Comparison of ENCODE assay signal across 11 cellular contexts in the genomic region with DNA sequence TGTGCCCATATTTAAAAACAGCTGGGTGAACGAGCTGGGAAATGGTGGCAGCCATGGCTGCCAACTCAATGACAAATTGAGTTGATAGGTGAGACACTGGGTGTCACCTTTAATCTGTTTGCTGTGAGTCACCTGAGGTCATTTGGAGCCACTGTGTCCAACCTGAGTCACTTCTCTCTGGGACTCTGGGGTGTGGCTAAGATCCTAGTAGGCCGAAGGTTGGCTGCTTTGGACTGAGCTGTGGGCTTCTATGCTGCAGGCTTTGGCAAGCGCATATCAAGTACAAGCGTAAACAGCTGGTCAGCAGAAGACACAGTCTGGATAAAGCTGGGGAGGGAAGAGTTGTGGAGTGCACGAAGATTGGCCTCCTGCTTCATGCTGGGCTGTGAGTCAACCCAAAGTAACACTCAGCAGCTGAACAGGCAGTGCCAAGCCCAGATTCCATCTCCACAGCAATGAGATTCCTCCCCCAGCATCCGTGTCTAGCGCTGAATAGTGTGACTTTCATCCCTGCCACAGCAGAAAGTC. TPM values are rescaled to one million over a fixed set of nuclear protein-coding genes. Genes with fewer than 3 reads are reported as not detected.
A peak's percentile ranks its signal among the peaks of the same experiment; 100 is the strongest.
DNase-seq lines count a peak whose midpoint lies in the region; ATAC-seq and TF ChIP-seq lines count a peak whose summit lies in the region.
"Had no signal": no experiment of that assay in that cellular context is flagged by ENCODE, and none has a peak within 500 bp of the region (broad histone marks: within the 10 kb centered on the region; RNA-seq: fewer than 3 reads in every experiment).

No MANE protein-coding gene starts in this region.

- H3K27me3 ChIP-seq in body of pancreas, result no peaks in the 10 kb centered on the region

- no peaks in the 10 kb centered on the region for H3K9me3 ChIP-seq in HEK293 (ENCODE audit: control insufficient read depth, insufficient read depth, low read depth, low read length)
- H3K9me3 ChIP-seq in body of pancreas, result no peaks in the 10 kb centered on the region

- peak; percentile 84 for ATAC-seq in body of pancreas
- ATAC-seq in stimulated activated effector memory CD8-positive, alpha-beta T cell treated with anti-CD3 and anti-CD28 coated beads, Interleukin-12 subunit alpha, Interleukin-12 subunit beta, amount 100 ng/mL, for 72 hours, result peak; percentile 49
- no peak for ATAC-seq in HG02852 (IDR thresholded peaks at IDR 0.05; ENCODE audit: unreplicated experiment)
- ATAC-seq in HG03108 (IDR thresholded peaks at IDR 0.05; ENCODE audit: unreplicated experiment), result no peak

- no peak overlapping the region for H3K27ac Mint-ChIP-seq in stimulated activated effector memory CD8-positive, alpha-beta T cell treated with anti-CD3 and anti-CD28 coated beads, Interleukin-12 subunit alpha, Interleukin-12 subunit beta, amount 100 ng/mL, for 72 hours
- H3K27ac Mint-ChIP-seq: stimulated activated naive CD8-positive, alpha-beta T cell treated with anti-CD3 and anti-CD28 coated beads, Interleukin-15, Interleukin-2, amounts not matched to agents 100 ng/mL and 50 ng/mL, for 24 hours had no signal

- intact Hi-C loops in body of pancreas (cut with DNase I), result loop anchor here (5.0 kb wide), 1 partner anchor 470 kb away; no protein-coding TSS in a partner anchor

- TF ChIP-seq CTCF in HEK293 (tag by site-specific recombination; IDR thresholded peaks at IDR 0.05) (no peak), body of pancreas (IDR thresholded peaks at IDR 0.05) (no peak)

- H3K4me3 ChIP-seq in HEK293 (ENCODE audit: low read depth, low read length) (no peak overlapping the region), body of pancreas (no peak overlapping the region)

- TF ChIP-seq POLR2A in body of pancreas (IDR thresholded peaks at IDR 0.05), result peak in 1 of 3 donors; percentile 25

- peaks cover 8% of the 10 kb centered on the region for H3K4me1 Mint-ChIP-seq in stimulated activated effector memory CD8-positive, alpha-beta T cell treated with anti-CD3 and anti-CD28 coated beads, Interleukin-12 subunit alpha, Interleukin-12 subunit beta, amount 100 ng/mL, for 72 hours

- DNase-seq in body of pancreas (peak; percentile 64 to 82 (median 76)), islet precursor cell (peak; percentile 69), COR-L47 (lab: John Stamatoyannopoulos, UW) (no peak), NOMO-1 treated with DMSO at 0.1 percent for 48 hours (lab: John Stamatoyannopoulos, UW; ENCODE audit: unreplicated experiment) (no peak)
- no peak for DNase-seq in stimulated activated effector memory CD8-positive, alpha-beta T cell treated with anti-CD3 and anti-CD28 coated beads, Interleukin-12 subunit alpha, Interleukin-12 subunit beta, amount 100 ng/mL, for 72 hours (ENCODE audit: low spot score in 2 of 2)
- DNase-seq: activated T-cell treated with anti-CD3 and anti-CD28 coated beads for 4 hours, NCI-H1048 had no signal

- no peaks in the 10 kb centered on the region for H3K36me3 ChIP-seq in HEK293 (ENCODE audit: control insufficient read depth in 2 of 2, insufficient read depth in 1 of 2, low read length in 2 of 2)
- H3K36me3 ChIP-seq in body of pancreas (replicated peaks in 1 of 2; ENCODE audit: insufficient read depth in 1 of 2, low read depth in 2 of 2), result no peaks in the 10 kb centered on the region

- CTCF ChIA-PET in HEK293 (lab: Yijun Ruan, JAX), result interaction anchor here (0.8 to 2.6 kb wide), 4 partner anchors 10 to 466 kb away, joined by 3 to 12 read pairs (median 4); no protein-coding TSS in a partner anchor

- WGBS in body of pancreas, 2 donors, result 32 to 43% methylated on average over 7 of the region's 7 CpGs

- no peaks in the 10 kb centered on the region for H3K36me3 Mint-ChIP-seq in stimulated activated effector memory CD8-positive, alpha-beta T cell treated with anti-CD3 and anti-CD28 coated beads, Interleukin-12 subunit alpha, Interleukin-12 subunit beta, amount 100 ng/mL, for 72 hours

- no peak overlapping the region for H3K4me3 Mint-ChIP-seq in stimulated activated effector memory CD8-positive, alpha-beta T cell treated with anti-CD3 and anti-CD28 coated beads, Interleukin-12 subunit alpha, Interleukin-12 subunit beta, amount 100 ng/mL, for 72 hours
- H3K4me3 Mint-ChIP-seq: stimulated activated naive CD8-positive, alpha-beta T cell treated with anti-CD3 and anti-CD28 coated beads, Interleukin-15, Interleukin-2, amounts not matched to agents 100 ng/mL and 50 ng/mL, for 24 hours had no signal

- POLR2A ChIA-PET in HEK293 (lab: Yijun Ruan, JAX), result no interaction called here

- H3K4me1 ChIP-seq in HEK293 (ENCODE audit: control insufficient read depth, insufficient read depth, low read length) (no peaks in the 10 kb centered on the region), body of pancreas (peaks cover 33% of the 10 kb centered on the region)

- H3K27ac ChIP-seq in HEK293 (ENCODE audit: extremely low read depth, low read depth, low read length), result no peak overlapping the region
- H3K27ac ChIP-seq in body of pancreas, result peak overlapping the region; percentile 27 to 67 (median 53)

- no peaks in the 10 kb centered on the region for H3K9me3 Mint-ChIP-seq in stimulated activated effector memory CD8-positive, alpha-beta T cell treated with anti-CD3 and anti-CD28 coated beads, Interleukin-12 subunit alpha, Interleukin-12 subunit beta, amount 100 ng/mL, for 72 hours
- H3K9me3 Mint-ChIP-seq: stimulated activated naive CD8-positive, alpha-beta T cell treated with anti-CD3 and anti-CD28 coated beads, Interleukin-15, Interleukin-2, amounts not matched to agents 100 ng/mL and 50 ng/mL, for 24 hours had no signal

TF ChIP-seq in HEK293, 187 proteins besides CTCF, POLR2A, EP300 and RAD21:
- TF ChIP-seq YY1 (tag by site-specific recombination; IDR thresholded peaks at IDR 0.05), result no peak
- no peak for TF ChIP-seq ZNF274 (IDR thresholded peaks at IDR 0.05; ENCODE audit: low read length)
- no peak for TF ChIP-seq ZNF274 (tag by site-specific recombination; IDR thresholded peaks at IDR 0.05; ENCODE audit: borderline replicate concordance)
- peak; percentile 79 for TF ChIP-seq ZNF600 (tag by site-specific recombination; IDR thresholded peaks at IDR 0.05)
TF ChIP-seq in HEK293: peak in this region for 1.

RNA-seq across cellular contexts. Expression of gene TEX35, which starts 24.0 kb away (rescaled TPM):
- total RNA-seq in body of pancreas, result not detected

RNA-seq across cellular contexts. Expression of gene CLEC20A, which starts 40.1 kb away (rescaled TPM):
- total RNA-seq in body of pancreas, result not detected

Comparison
In these comparisons a context has a peak if more than half of its experiments do, and no peak if none do; other contexts are left out.
1. ATAC-seq: peak in body of pancreas (single experiment) and stimulated activated effector memory CD8-positive, alpha-beta T cell treated with anti-CD3 and anti-CD28 coated beads, Interleukin-12 subunit alpha, Interleukin-12 subunit beta, amount 100 ng/mL, for 72 hours (single experiment); none in HG02852 (single experiment) and HG03108 (single experiment).
2. DNase-seq: peak in body of pancreas (4 of 4) and islet precursor cell (single experiment); none in stimulated activated effector memory CD8-positive, alpha-beta T cell treated with anti-CD3 and anti-CD28 coated beads, Interleukin-12 subunit alpha, Interleukin-12 subunit beta, amount 100 ng/mL, for 72 hours (0 of 2), COR-L47 (single experiment) and NOMO-1 treated with DMSO at 0.1 percent for 48 hours (single experiment).